Comparison of ENCODE assay signal across 1 cellular context in the genomic region with DNA sequence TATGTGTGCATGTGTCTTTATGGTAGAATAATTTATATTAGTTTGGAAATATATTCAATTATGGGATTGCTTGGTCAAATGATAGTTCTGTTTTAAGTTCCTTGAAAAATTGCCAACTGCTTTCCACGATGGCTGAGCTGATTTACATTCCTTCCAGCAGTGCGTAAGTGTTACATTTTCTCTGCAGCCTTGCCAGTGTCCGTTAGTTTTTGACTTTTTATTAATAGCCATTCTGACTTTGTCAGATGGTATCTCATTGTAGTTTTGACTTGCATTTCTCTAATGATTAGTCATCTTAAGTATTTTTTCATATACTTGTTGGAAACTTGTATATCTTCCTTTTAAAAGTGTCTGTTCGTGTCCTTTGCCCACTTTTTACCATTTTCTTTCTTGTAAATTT.
TF ChIP-seq lines count a peak whose summit lies in the region.

No MANE protein-coding gene starts in this region.

TF ChIP-seq in SK-N-SH treated with all-trans-retinoic acid at 6 μM for 48 hours, 23 proteins besides CTCF, POLR2A, EP300 and RAD21 (continued from another document):
- TF ChIP-seq ZC3H10 (CRISPR knock-in tag; IDR thresholded peaks at IDR 0.05) (no peak), ZFP30 (CRISPR knock-in tag; IDR thresholded peaks at IDR 0.05) (no peak)
- TF ChIP-seq, protein P1, sequence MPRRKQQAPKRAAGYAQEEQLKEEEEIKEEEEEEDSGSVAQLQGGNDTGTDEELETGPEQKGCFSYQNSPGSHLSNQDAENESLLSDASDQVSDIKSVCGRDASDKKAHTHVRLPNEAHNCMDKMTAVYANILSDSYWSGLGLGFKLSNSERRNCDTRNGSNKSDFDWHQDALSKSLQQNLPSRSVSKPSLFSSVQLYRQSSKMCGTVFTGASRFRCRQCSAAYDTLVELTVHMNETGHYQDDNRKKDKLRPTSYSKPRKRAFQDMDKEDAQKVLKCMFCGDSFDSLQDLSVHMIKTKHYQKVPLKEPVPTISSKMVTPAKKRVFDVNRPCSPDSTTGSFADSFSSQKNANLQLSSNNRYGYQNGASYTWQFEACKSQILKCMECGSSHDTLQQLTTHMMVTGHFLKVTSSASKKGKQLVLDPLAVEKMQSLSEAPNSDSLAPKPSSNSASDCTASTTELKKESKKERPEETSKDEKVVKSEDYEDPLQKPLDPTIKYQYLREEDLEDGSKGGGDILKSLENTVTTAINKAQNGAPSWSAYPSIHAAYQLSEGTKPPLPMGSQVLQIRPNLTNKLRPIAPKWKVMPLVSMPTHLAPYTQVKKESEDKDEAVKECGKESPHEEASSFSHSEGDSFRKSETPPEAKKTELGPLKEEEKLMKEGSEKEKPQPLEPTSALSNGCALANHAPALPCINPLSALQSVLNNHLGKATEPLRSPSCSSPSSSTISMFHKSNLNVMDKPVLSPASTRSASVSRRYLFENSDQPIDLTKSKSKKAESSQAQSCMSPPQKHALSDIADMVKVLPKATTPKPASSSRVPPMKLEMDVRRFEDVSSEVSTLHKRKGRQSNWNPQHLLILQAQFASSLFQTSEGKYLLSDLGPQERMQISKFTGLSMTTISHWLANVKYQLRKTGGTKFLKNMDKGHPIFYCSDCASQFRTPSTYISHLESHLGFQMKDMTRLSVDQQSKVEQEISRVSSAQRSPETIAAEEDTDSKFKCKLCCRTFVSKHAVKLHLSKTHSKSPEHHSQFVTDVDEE (CRISPR knock-in tag; IDR thresholded peaks at IDR 0.05) = no peak; the same call in 1 of the 2 replicates
